In genomic region chr12:32755654-32756475, GRCh38 we compare ENCODE assay signal across 8 cellular contexts. TPM values are rescaled to one million over a fixed set of nuclear protein-coding genes. Genes with fewer than 3 reads are reported as not detected.
DNase-seq lines count a peak whose midpoint lies in the region; ATAC-seq, FAIRE-seq and TF ChIP-seq lines count a peak whose summit lies in the region.

TSS of gene YARS2 (minus strand) at chr12:32755897. CDS start at chr12:32755874, 23 bp downstream.

- whole genome bisulfite sequencing in H1 (ENCODE audit: extremely low coverage in 1 of 2, insufficient coverage in 1 of 2, insufficient read length in 1 of 2, insufficient replicate concordance in 2 of 2, low coverage in 1 of 2, low lambda C conversion rate in 2 of 2, missing lambda C conversion rate in 1 of 2), 2 experiments = 2% methylated on average over 39 of the region's 39 CpGs; no CpG with 5 or more reads in 1 of the 2 experiments
- WGBS in mesendoderm (ENCODE audit: extremely low coverage, insufficient coverage, low lambda C conversion rate) = no CpG with 5 or more reads among the region's 39 CpGs

- no peaks in the 10 kb centered on the region for H4K20me1 ChIP-seq in H1 (replicated peaks in 1 of 2; ENCODE audit: control insufficient read depth in 1 of 2, insufficient read depth in 2 of 2, low read length in 2 of 2)

- peak within 1 kb of the TSS; percentile 36; the same call in 1 of the 2 replicates for H2BK15ac ChIP-seq in H1 (ENCODE audit: low read length)
- H2BK15ac ChIP-seq in mesendoderm (replicated peaks; ENCODE audit: low read depth) = no peak within 1 kb of the TSS

- peaks cover 4% of the 10 kb centered on the region for H3K23me2 ChIP-seq in H1 (ENCODE audit: low read depth, low read length)

- H3K4me2 ChIP-seq in H1 (ENCODE audit: insufficient read depth in 1 of 2, low read depth in 2 of 2, low read length in 2 of 2) (peak within 1 kb of the TSS; percentile 20 to 97), mesendoderm (ENCODE audit: low read length) (peak within 1 kb of the TSS; percentile 86)

- peaks cover under 1 to 24% (median 17%) of the 10 kb centered on the region in 4 experiments for H3K36me3 ChIP-seq in H1 (ENCODE audit: control insufficient read depth in 2 of 4, insufficient read depth in 4 of 4, low read length in 3 of 4)
- H3K36me3 ChIP-seq in mesendoderm (ENCODE audit: control insufficient read depth, insufficient read depth, low read length) = peaks cover 2% of the 10 kb centered on the region

- peak within 1 kb of the TSS; percentile 77 to 100 (median 98) for H3K4me3 ChIP-seq in H1 (ENCODE audit: extremely low read depth in 1 of 4, insufficient read depth in 2 of 4, low read depth in 3 of 4, low read length in 4 of 4)
- H3K4me3 ChIP-seq in mesendoderm (ENCODE audit: low read length) = peak within 1 kb of the TSS; percentile 74

- no peak within 1 kb of the TSS for H3K14ac ChIP-seq in H1 (ENCODE audit: insufficient read length)

- H3K23ac ChIP-seq in H1 (ENCODE audit: insufficient read length) (no peak within 1 kb of the TSS), mesendoderm (ENCODE audit: low read length) (no peak within 1 kb of the TSS)

- peak within 1 kb of the TSS; percentile 84 for H4K91ac ChIP-seq in H1 (replicated peaks; ENCODE audit: insufficient read length, low read length)

- H4K8ac ChIP-seq in H1 (ENCODE audit: extremely low read depth, insufficient read depth, low read length) (peak within 1 kb of the TSS; percentile 100; the same call in 1 of the 2 replicates), mesendoderm (ENCODE audit: low read depth, low read length) (peak within 1 kb of the TSS; percentile 93)

- H3K56ac ChIP-seq in H1 (replicated peaks; ENCODE audit: insufficient read length, low read depth, low read length) (peak within 1 kb of the TSS; percentile 87), mesendoderm (ENCODE audit: low read length) (peak within 1 kb of the TSS; percentile 94)

- TF ChIP-seq EP300 in H1 (IDR thresholded peaks at IDR 0.05; ENCODE audit: borderline replicate concordance in 1 of 2, low read depth in 2 of 2, low read length in 2 of 2) = no peak

- peak within 1 kb of the TSS; percentile 56; the same call in 1 of the 2 replicates for H2BK12ac ChIP-seq in H1 (ENCODE audit: low read depth, low read length)

- CTCF ChIA-PET in H1 (lab: Charles Lee; ENCODE audit: partially characterized antibody) = interaction anchor here (0.6 to 4.1 kb wide), 50 partner anchors 9 to 1351 kb away, joined by 3 to 54 read pairs (median 4); partner anchors contain the start of gene PKP2

- DNase-seq in COLO668 (lab: John Stamatoyannopoulos, UW; ENCODE audit: unreplicated experiment) (peak; percentile 90), HT-29 (ENCODE audit: low spot score) (peak; percentile 97), NOMO-1 (lab: John Stamatoyannopoulos, UW; ENCODE audit: unreplicated experiment in 2 of 2) (peak; percentile 89 to 90), H1 (ENCODE audit: low read depth in 1 of 2, low spot score in 2 of 2) (peak; percentile 87 to 90), mesendoderm (peak; percentile 99)
- peak; percentile 78 to 87 for DNase-seq in activated CD8-positive, alpha-beta memory T cell treated with anti-CD3 and anti-CD28 coated beads for 4 hours (ENCODE audit: low read depth in 2 of 2)
- DNase-seq in stimulated activated CD8-positive, alpha-beta memory T cell treated with anti-CD3 and anti-CD28 coated beads, Interleukin-15, amount 100 ng/mL, for 24 hours (ENCODE audit: low read depth) = peak; percentile 67

- H3K27ac ChIP-seq in H1 (ENCODE audit: low read depth, low read length) = peak within 1 kb of the TSS; percentile 92
- H3K27ac ChIP-seq in mesendoderm (ENCODE audit: low read depth, low read length) = peak within 1 kb of the TSS; percentile 32

- no peaks in the 10 kb centered on the region for H3K9me3 ChIP-seq in H1 (ENCODE audit: insufficient read depth in 2 of 2, low read depth in 1 of 2, low read length in 1 of 2)

- H3K4me1 ChIP-seq in H1 (replicated peaks in 1 of 4; ENCODE audit: control insufficient read depth in 3 of 4, insufficient read depth in 4 of 4, low read length in 3 of 4) (peaks cover 0 to 3% (median 1%) of the 10 kb centered on the region in 4 experiments; a peak in 2 of 7 replicates), mesendoderm (ENCODE audit: control insufficient read depth, low read depth, low read length) (peaks cover 4% of the 10 kb centered on the region)

- H3K4ac ChIP-seq in H1 (replicated peaks; ENCODE audit: insufficient read length, low read depth, low read length) = peak within 1 kb of the TSS; percentile 92
- H3K4ac ChIP-seq in mesendoderm (ENCODE audit: low read depth, low read length) = no peak within 1 kb of the TSS

- peak; percentile 96 for ATAC-seq in GM19468 (IDR thresholded peaks at IDR 0.05; ENCODE audit: extremely low read depth, unreplicated experiment)

- H3K79me1 ChIP-seq in H1 (ENCODE audit: low read depth, low read length) (no peaks in the 10 kb centered on the region), mesendoderm (ENCODE audit: low read length) (peaks cover 10% of the 10 kb centered on the region)

- POLR2A ChIA-PET in H1 (lab: Charles Lee; ENCODE audit: partially characterized antibody) = interaction anchor here (0.6 to 3.9 kb wide), 37 partner anchors 8 to 1267 kb away, joined by 3 to 22 read pairs (median 4); partner anchors contain the start of genes ETFBKMT and PKP2

- peak within 1 kb of the TSS; percentile 96 for H2AFZ ChIP-seq in H1 (ENCODE audit: low read length)

- TF ChIP-seq CTCF in H1 (IDR thresholded peaks at IDR 0.05; ENCODE audit: control extremely low read depth in 1 of 3, insufficient read depth in 1 of 3, low read depth in 1 of 3, low read length in 3 of 3) = peak; percentile 35 to 89 (median 76)

- no peak within 1 kb of the TSS for H2AK5ac ChIP-seq in H1 (ENCODE audit: low read depth, low read length)
- H2AK5ac ChIP-seq in mesendoderm (ENCODE audit: low read length) = no peak within 1 kb of the TSS

- H3K18ac ChIP-seq in H1 (ENCODE audit: extremely low read depth, low read length) (peak within 1 kb of the TSS; percentile 84), mesendoderm (ENCODE audit: low read length) (peak within 1 kb of the TSS; percentile 11)

- TF ChIP-seq POLR2A in H1 (IDR thresholded peaks at IDR 0.05; ENCODE audit: control extremely low read depth in 1 of 2, low read depth in 2 of 2, low read length in 2 of 2) = peak; percentile 94 to 100

- peaks cover 0 to 24% of the 10 kb centered on the region in 2 experiments; a peak in 2 of 4 replicates for H3K79me2 ChIP-seq in H1 (ENCODE audit: control insufficient read depth in 1 of 2, insufficient read depth in 2 of 2, low read length in 2 of 2)
- H3K79me2 ChIP-seq in mesendoderm (ENCODE audit: control insufficient read depth, insufficient read depth, low read length) = peaks cover 16% of the 10 kb centered on the region

- H3K27me3 ChIP-seq in H1 (replicated peaks in 1 of 4; ENCODE audit: control insufficient read depth in 3 of 4, extremely low read depth in 1 of 4, insufficient read depth in 3 of 4, low read length in 3 of 4) (no peaks in the 10 kb centered on the region; a peak in 1 of 7 replicates), mesendoderm (ENCODE audit: insufficient read depth, low read length, poor library complexity) (no peaks in the 10 kb centered on the region)

- peak within 1 kb of the TSS; percentile 96 for H4K5ac ChIP-seq in H1 (ENCODE audit: insufficient read length, low read depth, low read length)
- H4K5ac ChIP-seq in mesendoderm (ENCODE audit: low read length) = peak within 1 kb of the TSS; percentile 63

- TF ChIP-seq RAD21 in H1 (IDR thresholded peaks at IDR 0.05 in 1 of 2, conservative IDR thresholded peaks at IDR 0.05 in 1 of 2; ENCODE audit: low read depth in 2 of 2, low read length in 2 of 2) = peak; percentile 97 to 99

- H3K9ac ChIP-seq in H1 (replicated peaks in 1 of 4; ENCODE audit: extremely low read depth in 1 of 4, low read depth in 3 of 4, low read length in 3 of 4) = peak within 1 kb of the TSS; percentile 86 to 98 (median 94)
- peak within 1 kb of the TSS; percentile 88 for H3K9ac ChIP-seq in mesendoderm (ENCODE audit: low read length)

- peak within 1 kb of the TSS; percentile 97 for H2BK5ac ChIP-seq in H1 (ENCODE audit: low read depth, low read length)
- H2BK5ac ChIP-seq in mesendoderm (ENCODE audit: low read length) = peak within 1 kb of the TSS; percentile 21

- FAIRE-seq in H1 (lab: Jason Lieb, UNC) = peak; percentile 98

- no peak within 1 kb of the TSS for H2BK20ac ChIP-seq in H1 (ENCODE audit: low read length)

- H2BK120ac ChIP-seq in H1 (replicated peaks; ENCODE audit: low read depth, low read length) = peak within 1 kb of the TSS; percentile 30
- no peak within 1 kb of the TSS for H2BK120ac ChIP-seq in mesendoderm (ENCODE audit: low read depth, low read length)

TF ChIP-seq in H1, 55 proteins besides CTCF, POLR2A, EP300 and RAD21 (continues in another document):
- 0 out of 2 replicates have a peak, but pooled peaks have one; percentile 4 for TF ChIP-seq CHD2 (IDR thresholded peaks at IDR 0.05; ENCODE audit: low read length)
- no peak for TF ChIP-seq SIX5 (IDR thresholded peaks at IDR 0.05; ENCODE audit: low read depth, low read length)
- no peak for TF ChIP-seq CBX5 (IDR thresholded peaks at IDR 0.05; ENCODE audit: low read depth, low read length)
- peak; percentile 92 for TF ChIP-seq TAF7 (optimal IDR thresholded peaks at IDR 0.05; ENCODE audit: borderline replicate concordance, low read depth, low read length)
- peak; percentile 95 for TF ChIP-seq POLR2AphosphoS5 (IDR thresholded peaks at IDR 0.05; ENCODE audit: low read depth, low read length)
- TF ChIP-seq CBX8 (IDR thresholded peaks at IDR 0.05; ENCODE audit: borderline replicate concordance, low read depth, low read length) = no peak
- TF ChIP-seq FOSL1 (IDR thresholded peaks at IDR 0.05; ENCODE audit: insufficient read depth, low read depth, low read length) = no peak
- TF ChIP-seq TEAD4 (IDR thresholded peaks at IDR 0.05; ENCODE audit: low read depth, low read length) = 0 out of 2 replicates have a peak, but pooled peaks have one; percentile 12
- TF ChIP-seq KDM5A (IDR thresholded peaks at IDR 0.05; ENCODE audit: low read length) = peak; percentile 47
- peak; percentile 99 for TF ChIP-seq YY1 (IDR thresholded peaks at IDR 0.05; ENCODE audit: low read depth, low read length)
- TF ChIP-seq KDM4A (IDR thresholded peaks at IDR 0.05; ENCODE audit: low read depth, low read length, severe bottlenecking) = peak; percentile 28

RNA-seq across cellular contexts. Expression of gene YARS2, which starts in this region (rescaled TPM):
- 45.9 and 50.0 TPM in 2 replicates for total RNA-seq in HT-29 (2014; rRNA removed; shearing (Covaris generic))
- total RNA-seq in H1 (2021; fragmentation: NEBNext Ultra II Directional; extraction: Animal tissue kit (Norgen Biotek cat#: 25700)) = 41.0 and 41.4 TPM in 2 replicates
- 29.8 and 29.9 TPM in 2 replicates for polyA plus RNA-seq in H1 (2011; rRNA removed)
- 30.7 TPM for polyA plus RNA-seq in H1 (2011; cell fraction: cytosol; rRNA removed)
- 35.2 TPM for polyA plus RNA-seq in H1 (2011; cell fraction: nucleus; rRNA removed)
- 28.9 to 43.6 TPM (median 30.1 TPM) in 4 replicates for polyA plus RNA-seq in H1 (2012, experiment 1 of 2)
- 12.9 TPM for polyA plus RNA-seq in H1 (2012, experiment 2 of 2)
- 38.0 TPM for polyA plus RNA-seq in H1 (2013, experiment 1 of 2)
- polyA plus RNA-seq in H1 (2013, experiment 2 of 2) = 34.4 TPM
- polyA minus RNA-seq in H1 (2011; rRNA and poly(A)+ RNA removed) = 20.2 and 22.3 TPM in 2 replicates
- polyA minus RNA-seq in H1 (2011; cell fraction: cytosol; rRNA and poly(A)+ RNA removed) = 13.4 TPM
- 39.0 TPM for polyA minus RNA-seq in H1 (2011; cell fraction: nucleus; rRNA and poly(A)+ RNA removed)
- polyA plus RNA-seq in mesendoderm (2013, experiment 1 of 2) = 34.5 TPM
- 35.5 TPM for polyA plus RNA-seq in mesendoderm (2013, experiment 2 of 2)

Comparison
In these comparisons a context has a peak if more than half of its experiments do, and no peak if none do; other contexts are left out.
1. Peak in every context shown above with its lines: DNase-seq, ATAC-seq, H3K4me3 ChIP-seq and H3K27ac ChIP-seq.